ENCODE assay signal across 13 cellular contexts in the genomic region with DNA sequence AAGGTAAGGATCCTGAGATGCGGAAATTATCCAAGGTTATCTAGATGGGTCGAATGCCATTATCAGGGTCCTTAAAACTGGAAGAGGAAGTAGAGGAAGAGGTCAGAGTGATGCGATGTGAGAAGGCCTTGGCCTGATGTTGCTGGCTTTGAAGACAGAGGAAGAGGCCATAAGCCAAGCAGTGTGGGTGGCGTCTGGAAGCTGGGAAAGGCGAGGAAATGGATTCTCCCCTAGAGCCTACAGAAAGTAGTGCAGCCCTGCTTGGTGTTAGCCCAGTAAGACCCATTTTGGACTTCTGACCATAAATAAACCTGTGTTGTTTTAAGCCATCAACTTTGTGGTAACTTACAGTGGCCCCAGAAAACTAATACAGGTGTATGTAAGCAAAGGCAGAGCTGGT. TPM values are rescaled to one million over a fixed set of nuclear protein-coding genes. Genes with fewer than 3 reads are reported as not detected.
DNase-seq lines count a peak whose midpoint lies in the region; ATAC-seq and TF ChIP-seq lines count a peak whose summit lies in the region.
"Had no signal": no experiment of that assay in that cellular context is flagged by ENCODE, and none has a peak within 500 bp of the region (broad histone marks: within the 10 kb centered on the region; RNA-seq: fewer than 3 reads in every experiment).

No MANE protein-coding gene starts in this region.

- H3K4me3 Mint-ChIP-seq in activated CD4-positive, alpha-beta memory T cell treated with anti-CD3 and anti-CD28 coated beads, Interleukin-2, amount 10 ng/mL, durations not matched to agents 7 days and 5 days: peak overlapping the region; percentile 81
- no peak overlapping the region for H3K4me3 Mint-ChIP-seq in activated CD4-positive, alpha-beta memory T cell treated with anti-CD3 and anti-CD28 coated beads for 36 hours

- H3K4me2 ChIP-seq in osteoblast (ENCODE audit: insufficient read depth, low read length): peak overlapping the region; percentile 16

- H3K36me3 Mint-ChIP-seq in activated CD4-positive, alpha-beta memory T cell treated with anti-CD3 and anti-CD28 coated beads, Interleukin-2, amount 10 ng/mL, durations not matched to agents 7 days and 5 days (ENCODE audit: low read depth): peaks cover 33% of the 10 kb centered on the region
- peaks cover 24% of the 10 kb centered on the region for H3K36me3 Mint-ChIP-seq in activated CD4-positive, alpha-beta memory T cell treated with anti-CD3 and anti-CD28 coated beads for 36 hours

- peaks cover 51% of the 10 kb centered on the region for H4K20me1 ChIP-seq in osteoblast (ENCODE audit: insufficient read depth, low read length)

- H3K9me3 ChIP-seq in osteoblast (ENCODE audit: low read depth, low read length): no peaks in the 10 kb centered on the region
- H3K9me3 ChIP-seq in vagina: no peaks in the 10 kb centered on the region
- H3K9me3 ChIP-seq: Peyer's patch had no signal

- TF ChIP-seq POLR2A in NB4 (IDR thresholded peaks at IDR 0.05; ENCODE audit: extremely low read depth, insufficient read length) (no peak), vagina (IDR thresholded peaks at IDR 0.05) (no peak)

- H3K27me3 Mint-ChIP-seq in activated CD4-positive, alpha-beta memory T cell treated with anti-CD3 and anti-CD28 coated beads, Interleukin-2, amount 10 ng/mL, durations not matched to agents 7 days and 5 days: peaks cover 7% of the 10 kb centered on the region
- H3K27me3 Mint-ChIP-seq in activated CD4-positive, alpha-beta memory T cell treated with anti-CD3 and anti-CD28 coated beads for 36 hours: no peaks in the 10 kb centered on the region

- H3K4me1 ChIP-seq in osteoblast (ENCODE audit: insufficient read depth, low read length) (peaks cover 18% of the 10 kb centered on the region), vagina (peaks cover 25% of the 10 kb centered on the region)

- no peak for ATAC-seq in HG02642 (IDR thresholded peaks at IDR 0.05; ENCODE audit: poor library complexity, unreplicated experiment)
- ATAC-seq: stimulated activated naive CD8-positive, alpha-beta T cell treated with anti-CD3 and anti-CD28 coated beads, Interleukin-15, amount 100 ng/mL, for 72 hours had no signal

- no peak overlapping the region for H2AFZ ChIP-seq in osteoblast (ENCODE audit: low read length)

- no peaks in the 10 kb centered on the region for H3K27me3 ChIP-seq in osteoblast (ENCODE audit: insufficient read depth, low read length)
- no peaks in the 10 kb centered on the region for H3K27me3 ChIP-seq in vagina
- H3K27me3 ChIP-seq: Peyer's patch had no signal

- no peak overlapping the region for H3K27ac Mint-ChIP-seq in activated CD4-positive, alpha-beta memory T cell treated with anti-CD3 and anti-CD28 coated beads, Interleukin-2, amount 10 ng/mL, durations not matched to agents 7 days and 5 days
- H3K27ac Mint-ChIP-seq in activated CD4-positive, alpha-beta memory T cell treated with anti-CD3 and anti-CD28 coated beads for 36 hours: no peak overlapping the region
- H3K27ac Mint-ChIP-seq: naive B cell; stimulated activated naive CD8-positive, alpha-beta T cell treated with anti-CD3 and anti-CD28 coated beads, Interleukin-15, amount 100 ng/mL, for 72 hours had no signal

- H3K4me3 ChIP-seq in NB4 (ENCODE audit: low read depth, low read length) (no peak overlapping the region), choroid plexus epithelial cell (ENCODE audit: low read depth, low read length) (no peak overlapping the region), osteoblast (ENCODE audit: insufficient read depth, low read length) (no peak overlapping the region), vagina (no peak overlapping the region)

- TF ChIP-seq CTCF in NB4 (IDR thresholded peaks at IDR 0.05; ENCODE audit: low read depth, low read length) (peak; percentile 2), choroid plexus epithelial cell (conservative IDR thresholded peaks at IDR 0.05; ENCODE audit: low read depth, low read length) (peak; percentile 33), osteoblast (IDR thresholded peaks at IDR 0.05; ENCODE audit: extremely low read depth, low read depth, low read length) (peak; percentile 24), vagina (IDR thresholded peaks at IDR 0.05) (no peak)

- no peaks in the 10 kb centered on the region for H3K9me3 Mint-ChIP-seq in activated CD4-positive, alpha-beta memory T cell treated with anti-CD3 and anti-CD28 coated beads, Interleukin-2, amount 10 ng/mL, durations not matched to agents 7 days and 5 days
- H3K9me3 Mint-ChIP-seq in activated CD4-positive, alpha-beta memory T cell treated with anti-CD3 and anti-CD28 coated beads for 36 hours: peaks cover 2% of the 10 kb centered on the region
- H3K9me3 Mint-ChIP-seq: naive B cell; stimulated activated naive CD8-positive, alpha-beta T cell treated with anti-CD3 and anti-CD28 coated beads, Interleukin-15, amount 100 ng/mL, for 72 hours had no signal

- CTCF ChIA-PET in activated CD4-positive, alpha-beta memory T cell treated with anti-CD3 and anti-CD28 coated beads, Interleukin-2, amount 10 ng/mL, durations not matched to agents 7 days and 5 days (lab: Charles Lee): interaction anchor here (2.1 kb wide), 1 partner anchor 14 kb away, joined by 7 read pairs; no protein-coding TSS in a partner anchor
- CTCF ChIA-PET in activated CD4-positive, alpha-beta memory T cell treated with anti-CD3 and anti-CD28 coated beads for 36 hours (lab: Charles Lee): interaction anchor here (1.6 kb wide), 1 partner anchor 88 kb away, joined by 5 read pairs; no protein-coding TSS in a partner anchor

- H3K4me1 Mint-ChIP-seq in activated CD4-positive, alpha-beta memory T cell treated with anti-CD3 and anti-CD28 coated beads, Interleukin-2, amount 10 ng/mL, durations not matched to agents 7 days and 5 days: peaks cover 26% of the 10 kb centered on the region
- H3K4me1 Mint-ChIP-seq in activated CD4-positive, alpha-beta memory T cell treated with anti-CD3 and anti-CD28 coated beads for 36 hours (ENCODE audit: low read depth): peaks cover 26% of the 10 kb centered on the region

- intact Hi-C loops in activated CD4-positive, alpha-beta memory T cell treated with anti-CD3 and anti-CD28 coated beads for 36 hours (cut with micrococcal nuclease): loop anchor here (5.0 kb wide), 1 partner anchor 109 kb away; the partner anchor contains the start of gene CSNK2A1
- intact Hi-C loops in vagina (cut with DNase I): no loop called here

- H3K27ac ChIP-seq in osteoblast (ENCODE audit: low read depth, low read length) (no peak overlapping the region), vagina (no peak overlapping the region)
- H3K27ac ChIP-seq: Peyer's patch had no signal

- POLR2A ChIA-PET in activated CD4-positive, alpha-beta memory T cell treated with anti-CD3 and anti-CD28 coated beads, Interleukin-2, amount 10 ng/mL, durations not matched to agents 7 days and 5 days (lab: Charles Lee): no interaction called here
- POLR2A ChIA-PET in activated CD4-positive, alpha-beta memory T cell treated with anti-CD3 and anti-CD28 coated beads for 36 hours (lab: Charles Lee): no interaction called here

- H3K36me3 ChIP-seq in osteoblast (ENCODE audit: insufficient read depth, low read length) (peaks cover 40% of the 10 kb centered on the region), vagina (peaks cover 0 to 21% of the 10 kb centered on the region in 2 donors)

- no peak for DNase-seq in activated CD4-positive, alpha-beta memory T cell treated with anti-CD3 and anti-CD28 coated beads, Interleukin-2, amount 10 ng/mL, durations not matched to agents 7 days and 5 days
- DNase-seq in activated CD4-positive, alpha-beta memory T cell treated with anti-CD3 and anti-CD28 coated beads for 36 hours: no peak
- DNase-seq in NB4 (ENCODE audit: low read depth) (peak; percentile 33), choroid plexus epithelial cell (ENCODE audit: low read depth) (peak; percentile 37), osteoblast (ENCODE audit: insufficient read length, low spot score, missing footprints) (no peak), vagina (ENCODE audit: extremely low spot score in 2 of 2) (no peak), NCI-H2171 (lab: John Stamatoyannopoulos, UW) (no peak)
- DNase-seq: activated CD4-positive, alpha-beta T cell treated with anti-CD3 and anti-CD28 coated beads for 4 hours; Karpas-422; naive B cell; Peyer's patch; stimulated activated naive CD8-positive, alpha-beta T cell treated with anti-CD3 and anti-CD28 coated beads, Interleukin-15, amount 100 ng/mL, for 72 hours had no signal

- peaks cover 63% of the 10 kb centered on the region for H3K79me2 ChIP-seq in osteoblast (ENCODE audit: insufficient read depth, low read length)

RNA-seq across cellular contexts. Expression of gene SRXN1, which starts 2.0 kb away (rescaled TPM):
- 10 to 100 TPM; 16.9 to 17.1 TPM for total RNA-seq in activated CD4-positive, alpha-beta memory T cell treated with anti-CD3 and anti-CD28 coated beads, Interleukin-2, amount 10 ng/mL, durations not matched to agents 7 days and 5 days
- total RNA-seq in activated CD4-positive, alpha-beta memory T cell treated with anti-CD3 and anti-CD28 coated beads for 36 hours: 10 to 100 TPM; 13.3 to 14.1 TPM
- 60.1 and 65.1 TPM in 2 replicates for total RNA-seq in osteoblast
- 23.8 TPM for total RNA-seq in vagina

RNA-seq across cellular contexts. Expression of gene SCRT2, which starts 24.6 kb away (rescaled TPM):
- total RNA-seq in activated CD4-positive, alpha-beta memory T cell treated with anti-CD3 and anti-CD28 coated beads, Interleukin-2, amount 10 ng/mL, durations not matched to agents 7 days and 5 days: not detected
- not detected for total RNA-seq in activated CD4-positive, alpha-beta memory T cell treated with anti-CD3 and anti-CD28 coated beads for 36 hours
- not detected in 2 replicates for total RNA-seq in osteoblast
- not detected for total RNA-seq in vagina
- total RNA-seq: Peyer's patch had no signal

RNA-seq across cellular contexts. Expression of gene TCF15, which starts 40.8 kb away (rescaled TPM):
- not detected for total RNA-seq in activated CD4-positive, alpha-beta memory T cell treated with anti-CD3 and anti-CD28 coated beads, Interleukin-2, amount 10 ng/mL, durations not matched to agents 7 days and 5 days
- total RNA-seq in activated CD4-positive, alpha-beta memory T cell treated with anti-CD3 and anti-CD28 coated beads for 36 hours: not detected
- total RNA-seq in osteoblast (not detected in 2 replicates), vagina (not detected)
- total RNA-seq: Peyer's patch had no signal

Comparison
In these comparisons a context has a peak if more than half of its experiments do, and no peak if none do; other contexts are left out.
1. DNase-seq: peak in NB4 (single experiment) and choroid plexus epithelial cell (single experiment); none in activated CD4-positive, alpha-beta memory T cell treated with anti-CD3 and anti-CD28 coated beads, Interleukin-2, amount 10 ng/mL, durations not matched to agents 7 days and 5 days (single experiment), activated CD4-positive, alpha-beta memory T cell treated with anti-CD3 and anti-CD28 coated beads for 36 hours (single experiment), osteoblast (single experiment), vagina (0 of 2) and NCI-H2171 (single experiment).
2. CTCF ChIP-seq: peak in NB4 (single experiment), choroid plexus epithelial cell (single experiment) and osteoblast (single experiment); none in vagina (0 of 3).